In the genomic region with DNA sequence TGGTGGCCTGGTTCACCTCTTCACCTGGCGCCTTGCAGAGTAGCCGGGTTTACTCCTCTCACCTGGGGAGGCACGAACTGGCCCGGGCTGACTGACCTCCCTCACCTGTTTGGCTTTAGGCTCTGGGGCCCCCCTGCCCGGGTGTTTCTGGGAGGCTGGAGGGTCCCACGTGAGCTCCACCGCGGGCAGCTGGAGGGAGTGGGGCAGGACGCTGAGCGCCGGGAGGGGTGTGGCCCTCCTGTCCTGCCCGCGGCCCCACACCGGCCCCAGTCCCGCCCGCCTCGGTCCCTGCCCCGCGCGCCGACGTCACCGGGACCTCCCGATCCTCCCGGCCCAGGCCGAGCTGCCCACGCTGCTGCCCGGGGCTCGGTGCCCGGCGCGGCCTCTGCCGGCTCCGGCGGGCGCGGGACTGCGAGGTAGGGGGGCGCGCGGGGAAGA, we compare ENCODE assay signal across 9 cellular contexts. TPM values are rescaled to one million over a fixed set of nuclear protein-coding genes. Genes with fewer than 3 reads are reported as not detected.
DNase-seq lines count a peak whose midpoint lies in the region; ATAC-seq and TF ChIP-seq lines count a peak whose summit lies in the region.
"Had no signal": no experiment of that assay in that cellular context is flagged by ENCODE, and none has a peak within 500 bp of the region (broad histone marks: within the 10 kb centered on the region; RNA-seq: fewer than 3 reads in every experiment).

A gene with protein sequence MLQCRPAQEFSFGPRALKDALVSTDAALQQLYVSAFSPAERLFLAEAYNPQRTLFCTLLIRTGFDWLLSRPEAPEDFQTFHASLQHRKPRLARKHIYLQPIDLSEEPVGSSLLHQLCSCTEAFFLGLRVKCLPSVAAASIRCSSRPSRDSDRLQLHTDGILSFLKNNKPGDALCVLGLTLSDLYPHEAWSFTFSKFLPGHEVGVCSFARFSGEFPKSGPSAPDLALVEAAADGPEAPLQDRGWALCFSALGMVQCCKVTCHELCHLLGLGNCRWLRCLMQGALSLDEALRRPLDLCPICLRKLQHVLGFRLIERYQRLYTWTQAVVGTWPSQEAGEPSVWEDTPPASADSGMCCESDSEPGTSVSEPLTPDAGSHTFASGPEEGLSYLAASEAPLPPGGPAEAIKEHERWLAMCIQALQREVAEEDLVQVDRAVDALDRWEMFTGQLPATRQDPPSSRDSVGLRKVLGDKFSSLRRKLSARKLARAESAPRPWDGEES (plus strand): TSS at position 322 of the 438 bp plus-strand sequence. CDS start 12,250 bp downstream, outside the sequence.

- peak within 1 kb of the TSS; percentile 47 for H3K4me3 Mint-ChIP-seq in CD8-positive, alpha-beta T cell

- intact Hi-C loops in CD8-positive, alpha-beta T cell (cut with DNase I, micrococcal nuclease): no loop called here

- H3K9me2 ChIP-seq in neural cell (ENCODE audit: insufficient read depth, low read length): no peaks in the 10 kb centered on the region

- POLR2A ChIA-PET in CD8-positive, alpha-beta T cell (lab: Charles Lee): no interaction called here

- no peaks in the 10 kb centered on the region for H3F3A ChIP-seq in neural cell (ENCODE audit: insufficient read depth, low read length, poor library complexity, severe bottlenecking)

- H3K36me3 Mint-ChIP-seq in CD8-positive, alpha-beta T cell: no peaks in the 10 kb centered on the region

- TF ChIP-seq EP300 in neural cell (conservative IDR thresholded peaks at IDR 0.05; ENCODE audit: poor library complexity, severe bottlenecking): no peak

- no peaks in the 10 kb centered on the region for H3K79me2 ChIP-seq in neural cell (replicated peaks; ENCODE audit: insufficient read depth, low read length)

- H3K9ac ChIP-seq in HUES48 (ENCODE audit: low read depth, low read length) (no peak within 1 kb of the TSS), neural cell (ENCODE audit: low read length) (no peak within 1 kb of the TSS)

- no peak within 1 kb of the TSS for H3K27ac ChIP-seq in CD8-positive, alpha-beta T cell (ENCODE audit: low read depth, low read length)
- no peak within 1 kb of the TSS for H3K27ac ChIP-seq in HUES48 (ENCODE audit: low read depth, low read length)
- no peak within 1 kb of the TSS for H3K27ac ChIP-seq in esophagus (ENCODE audit: low read depth in 2 of 2, low read length in 1 of 2)
- H3K27ac ChIP-seq in neural cell (ENCODE audit: low read length): no peak within 1 kb of the TSS

- no peaks in the 10 kb centered on the region for H3K36me3 ChIP-seq in CD8-positive, alpha-beta T cell (ENCODE audit: insufficient read depth, low read length)
- H3K36me3 ChIP-seq in HUES48 (ENCODE audit: control insufficient read depth, insufficient read depth, low read length) (no peaks in the 10 kb centered on the region), esophagus (ENCODE audit: control insufficient read depth in 2 of 2, insufficient read depth in 2 of 2, low read length in 1 of 2) (no peaks in the 10 kb centered on the region), neural cell (ENCODE audit: insufficient read depth, low read length) (no peaks in the 10 kb centered on the region)

- no peak within 1 kb of the TSS for H3K4me2 ChIP-seq in neural cell (ENCODE audit: low read length)

- peaks cover 36% of the 10 kb centered on the region for H3K27me3 Mint-ChIP-seq in CD8-positive, alpha-beta T cell (ENCODE audit: low read depth)

- no peaks in the 10 kb centered on the region for H3K9me3 Mint-ChIP-seq in CD8-positive, alpha-beta T cell

- no peak for ATAC-seq in CD8-positive, alpha-beta T cell
- no peak for ATAC-seq in HG02981 (IDR thresholded peaks at IDR 0.05; ENCODE audit: unreplicated experiment)

- no peak for TF ChIP-seq RAD21 in neural cell (conservative IDR thresholded peaks at IDR 0.05)

- H3K4me1 Mint-ChIP-seq in CD8-positive, alpha-beta T cell (ENCODE audit: low read depth): peaks cover 6% of the 10 kb centered on the region

- peaks cover 7% of the 10 kb centered on the region for H3K27me3 ChIP-seq in CD8-positive, alpha-beta T cell (ENCODE audit: insufficient read depth, low read length)
- peaks cover 32% of the 10 kb centered on the region for H3K27me3 ChIP-seq in HUES48 (ENCODE audit: control insufficient read depth, insufficient read depth, low read length)
- H3K27me3 ChIP-seq in esophagus (ENCODE audit: control insufficient read depth in 1 of 2, insufficient read depth in 2 of 2, low read length in 2 of 2): peaks cover 0 to 14% of the 10 kb centered on the region in 2 donors
- H3K27me3 ChIP-seq in neural cell (ENCODE audit: insufficient read depth, low read depth, low read length): peaks cover 30% of the 10 kb centered on the region

- H2AFZ ChIP-seq in neural cell (ENCODE audit: low read depth, low read length): no peak within 1 kb of the TSS

- no peaks in the 10 kb centered on the region for H4K20me1 ChIP-seq in neural cell (ENCODE audit: insufficient read depth)

- peaks cover 13% of the 10 kb centered on the region for H3K4me1 ChIP-seq in CD8-positive, alpha-beta T cell (ENCODE audit: insufficient read depth, low read length)
- H3K4me1 ChIP-seq in HUES48 (ENCODE audit: control insufficient read depth, insufficient read depth, low read length) (no peaks in the 10 kb centered on the region), esophagus (ENCODE audit: control insufficient read depth in 2 of 2, insufficient read depth in 2 of 2, low read length in 1 of 2) (peaks cover 6 to 8% of the 10 kb centered on the region in 2 donors)

- no peak for TF ChIP-seq CTCF in CD8-positive, alpha-beta T cell (IDR thresholded peaks at IDR 0.05)
- TF ChIP-seq CTCF in neural cell (IDR thresholded peaks at IDR 0.05; ENCODE audit: poor library complexity, severe bottlenecking): no peak

- DNase-seq in CD8-positive, alpha-beta T cell: no peak
- DNase-seq in OCI-M1 (lab: John Stamatoyannopoulos, UW): no peak
- no peak for DNase-seq in NK-92 treated with Interleukin-12 subunit alpha and Interleukin-12 subunit beta, amount 100 ng/mL, for 24 hours (lab: John Stamatoyannopoulos, UW)
- no peak for DNase-seq in NCI-H446 treated with DMSO at 0.1 percent for 48 hours (lab: John Stamatoyannopoulos, UW)

- no peak within 1 kb of the TSS for H3K4me3 ChIP-seq in CD8-positive, alpha-beta T cell (ENCODE audit: low read depth, low read length)
- H3K4me3 ChIP-seq in HUES48 (ENCODE audit: low read depth, low read length) (peak within 1 kb of the TSS; percentile 33; the same call in 1 of the 2 replicates), esophagus (ENCODE audit: low read depth in 1 of 2, low read length in 2 of 2) (peak within 1 kb of the TSS; percentile 25 to 32), neural cell (ENCODE audit: low read length) (peak within 1 kb of the TSS; percentile 49)

- no peak within 1 kb of the TSS for H3K27ac Mint-ChIP-seq in CD8-positive, alpha-beta T cell

- H3K9me3 ChIP-seq in CD8-positive, alpha-beta T cell (ENCODE audit: low read length): no peaks in the 10 kb centered on the region
- H3K9me3 ChIP-seq in HUES48 (ENCODE audit: control insufficient read depth, insufficient read depth, low read length) (no peaks in the 10 kb centered on the region), esophagus (ENCODE audit: control insufficient read depth in 2 of 2, insufficient read depth in 1 of 2, low read depth in 1 of 2, low read length in 1 of 2) (no peaks in the 10 kb centered on the region), neural cell (ENCODE audit: low read length) (no peaks in the 10 kb centered on the region)

- CTCF ChIA-PET in CD8-positive, alpha-beta T cell (lab: Charles Lee): interaction anchor here (2.2 kb wide), 1 partner anchor 22 kb away, joined by 7 read pairs; no protein-coding TSS in a partner anchor

- 3% methylated on average over 33 to 41 of the region's 41 CpGs for WGBS in esophagus, 2 donors

TF ChIP-seq in neural cell, 6 proteins besides CTCF, POLR2A, EP300 and RAD21:
- no peak for TF ChIP-seq SMC3 (conservative IDR thresholded peaks at IDR 0.05; ENCODE audit: poor library complexity)
- no peak for TF ChIP-seq POLR2AphosphoS5 (IDR thresholded peaks at IDR 0.05)
- TF ChIP-seq EZH2 (IDR thresholded peaks at IDR 0.05; ENCODE audit: borderline replicate concordance, insufficient read depth, low read length, poor library complexity, severe bottlenecking): no peak
- TF ChIP-seq MXI1 (conservative IDR thresholded peaks at IDR 0.05; ENCODE audit: poor library complexity, severe bottlenecking): no peak
- TF ChIP-seq TAF1 (IDR thresholded peaks at IDR 0.05; ENCODE audit: low read depth): no peak
- TF ChIP-seq, protein P1, sequence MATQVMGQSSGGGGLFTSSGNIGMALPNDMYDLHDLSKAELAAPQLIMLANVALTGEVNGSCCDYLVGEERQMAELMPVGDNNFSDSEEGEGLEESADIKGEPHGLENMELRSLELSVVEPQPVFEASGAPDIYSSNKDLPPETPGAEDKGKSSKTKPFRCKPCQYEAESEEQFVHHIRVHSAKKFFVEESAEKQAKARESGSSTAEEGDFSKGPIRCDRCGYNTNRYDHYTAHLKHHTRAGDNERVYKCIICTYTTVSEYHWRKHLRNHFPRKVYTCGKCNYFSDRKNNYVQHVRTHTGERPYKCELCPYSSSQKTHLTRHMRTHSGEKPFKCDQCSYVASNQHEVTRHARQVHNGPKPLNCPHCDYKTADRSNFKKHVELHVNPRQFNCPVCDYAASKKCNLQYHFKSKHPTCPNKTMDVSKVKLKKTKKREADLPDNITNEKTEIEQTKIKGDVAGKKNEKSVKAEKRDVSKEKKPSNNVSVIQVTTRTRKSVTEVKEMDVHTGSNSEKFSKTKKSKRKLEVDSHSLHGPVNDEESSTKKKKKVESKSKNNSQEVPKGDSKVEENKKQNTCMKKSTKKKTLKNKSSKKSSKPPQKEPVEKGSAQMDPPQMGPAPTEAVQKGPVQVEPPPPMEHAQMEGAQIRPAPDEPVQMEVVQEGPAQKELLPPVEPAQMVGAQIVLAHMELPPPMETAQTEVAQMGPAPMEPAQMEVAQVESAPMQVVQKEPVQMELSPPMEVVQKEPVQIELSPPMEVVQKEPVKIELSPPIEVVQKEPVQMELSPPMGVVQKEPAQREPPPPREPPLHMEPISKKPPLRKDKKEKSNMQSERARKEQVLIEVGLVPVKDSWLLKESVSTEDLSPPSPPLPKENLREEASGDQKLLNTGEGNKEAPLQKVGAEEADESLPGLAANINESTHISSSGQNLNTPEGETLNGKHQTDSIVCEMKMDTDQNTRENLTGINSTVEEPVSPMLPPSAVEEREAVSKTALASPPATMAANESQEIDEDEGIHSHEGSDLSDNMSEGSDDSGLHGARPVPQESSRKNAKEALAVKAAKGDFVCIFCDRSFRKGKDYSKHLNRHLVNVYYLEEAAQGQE (IDR thresholded peaks at IDR 0.05; ENCODE audit: borderline replicate concordance): no peak

RNA-seq across cellular contexts. Expression of the gene that starts here (rescaled TPM):
- under 1 TPM; 0.47 to 0.54 TPM for total RNA-seq in CD8-positive, alpha-beta T cell
- polyA plus RNA-seq in esophagus (under 1 TPM; 0.10 to 0.11 TPM), neural cell (not detected in 2 replicates)
- not detected in 2 replicates for polyA minus RNA-seq in neural cell
- total RNA-seq: HT1080 had no signal
